In genomic region chr3:195034101-195034500, GRCh38 we compare ENCODE assay signal across 24 cellular contexts.
DNase-seq lines count a peak whose midpoint lies in the region; ATAC-seq, FAIRE-seq and TF ChIP-seq lines count a peak whose summit lies in the region.
"Had no signal": no experiment of that assay in that cellular context is flagged by ENCODE, and none has a peak within 500 bp of the region (broad histone marks: within the 10 kb centered on the region; RNA-seq: fewer than 3 reads in every experiment).

No MANE protein-coding gene starts in this region.

- H3K14ac ChIP-seq in trophoblast cell (ENCODE audit: low read length), result no peak overlapping the region

- H2BK5ac ChIP-seq in trophoblast cell (ENCODE audit: low read depth, low read length, poor library complexity), result no peak overlapping the region

- TF ChIP-seq POLR2A in HCT116 (IDR thresholded peaks at IDR 0.05; ENCODE audit: borderline replicate concordance, extremely low read depth, insufficient read depth, insufficient read length) (no peak), endothelial cell of umbilical vein (IDR thresholded peaks at IDR 0.05; ENCODE audit: low read depth, low read length) (no peak)

- DNase-seq in HCT116 (ENCODE audit: low read depth, low spot score), result no peak
- no peak for DNase-seq in endothelial cell of umbilical vein (ENCODE audit: low read depth, low spot score)
- DNase-seq in trophoblast cell, result no peak
- no peak for DNase-seq in NCI-H2081 (lab: John Stamatoyannopoulos, UW)
- no peak for DNase-seq in NCI-H2029 treated with DMSO at 0.1 percent for 48 hours (lab: John Stamatoyannopoulos, UW)
- no peak for DNase-seq in DMS 273 treated with DMSO at 0.1 percent for 48 hours (lab: John Stamatoyannopoulos, UW)
- DNase-seq: activated CD4-positive, alpha-beta T cell treated with anti-CD3 and anti-CD28 coated beads for 4 hours; activated CD8-positive, alpha-beta T cell treated with anti-CD3 and anti-CD28 coated beads, Interleukin-2, amount 10 ng/mL, durations not matched to agents 7 days and 5 days; activated naive CD4-positive, alpha-beta T cell treated with anti-CD3 and anti-CD28 coated beads for 36 hours; dorsolateral prefrontal cortex; foreskin melanocyte; GOT3; heart left ventricle; KG1; NCI-H1105; NCI-H2029; NCI-H2227 treated with DMSO at 0.1 percent for 48 hours; nephron progenitor cell; SHP77 treated with DMSO at 0.1 percent for 48 hours had no signal

- intact Hi-C loops in HCT116 (cut with micrococcal nuclease), result no loop called here
- intact Hi-C loops in endothelial cell of umbilical vein (cut with micrococcal nuclease), result no loop called here

- no peak overlapping the region for H2BK120ac ChIP-seq in trophoblast cell (ENCODE audit: insufficient read depth, low read length, poor library complexity)

- WGBS in trophoblast cell (ENCODE audit: extremely low coverage, insufficient coverage, insufficient read length), result no CpG with 5 or more reads among the region's 9 CpGs

- H3K23ac ChIP-seq in trophoblast cell (ENCODE audit: low read length), result no peak overlapping the region

- peaks cover 10% of the 10 kb centered on the region for H3K79me1 ChIP-seq in trophoblast cell (ENCODE audit: low read length)

- FAIRE-seq in endothelial cell of umbilical vein (lab: Jason Lieb, UNC), result no peak
- FAIRE-seq: endometrium, HTR-8/SVneo had no signal

- H3K9me3 ChIP-seq in HCT116 (ENCODE audit: control insufficient read depth in 1 of 2, insufficient read depth in 1 of 2, low read depth in 1 of 2, low read length in 2 of 2), result no peaks in the 10 kb centered on the region
- H3K9me3 ChIP-seq in endothelial cell of umbilical vein (replicated peaks; ENCODE audit: control insufficient read depth, insufficient read depth, low read length), result no peaks in the 10 kb centered on the region
- H3K9me3 ChIP-seq in trophoblast cell (ENCODE audit: insufficient read depth, low read depth, low read length), result no peaks in the 10 kb centered on the region

- H3K27me3 ChIP-seq in HCT116 (ENCODE audit: insufficient read depth, low read length) (peaks cover 11% of the 10 kb centered on the region; the same call in 1 of the 2 replicates), endothelial cell of umbilical vein (ENCODE audit: control insufficient read depth in 2 of 2, insufficient read depth in 2 of 2, low read length in 2 of 2) (no peaks in the 10 kb centered on the region), trophoblast cell (ENCODE audit: insufficient read depth, low read length) (no peaks in the 10 kb centered on the region)
- H3K27me3 ChIP-seq: dorsolateral prefrontal cortex, heart left ventricle had no signal

- H3K4me1 ChIP-seq in HCT116 (ENCODE audit: control insufficient read depth in 1 of 2, insufficient read depth in 2 of 2, low read length in 2 of 2) (peaks cover 10 to 17% of the 10 kb centered on the region in 2 experiments), endothelial cell of umbilical vein (ENCODE audit: control insufficient read depth, extremely low read depth, insufficient read depth, low read length) (peaks cover 52% of the 10 kb centered on the region), trophoblast cell (ENCODE audit: control insufficient read depth in 1 of 2, insufficient read depth in 2 of 2, low read length in 2 of 2) (peaks cover 30% of the 10 kb centered on the region in 2 experiments)

- no peaks in the 10 kb centered on the region for H4K20me1 ChIP-seq in HCT116 (ENCODE audit: insufficient read depth)
- no peaks in the 10 kb centered on the region for H4K20me1 ChIP-seq in endothelial cell of umbilical vein (replicated peaks; ENCODE audit: control insufficient read depth, extremely low read depth, insufficient read depth, low read length)

- H3K18ac ChIP-seq in trophoblast cell (ENCODE audit: low read length), result no peak overlapping the region

- H3K9ac ChIP-seq in HCT116 (ENCODE audit: low read length) (no peak overlapping the region), endothelial cell of umbilical vein (replicated peaks; ENCODE audit: extremely low read depth, insufficient read depth, low read length) (no peak overlapping the region), trophoblast cell (ENCODE audit: low read length) (no peak overlapping the region)

- no peak overlapping the region for H4K12ac ChIP-seq in trophoblast cell (ENCODE audit: low read depth, low read length)

- ATAC-seq in HCT116, result no peak
- ATAC-seq: activated CD8-positive, alpha-beta T cell treated with anti-CD3 and anti-CD28 coated beads, Interleukin-2, amount 10 ng/mL, durations not matched to agents 7 days and 5 days; heart left ventricle had no signal

- TF ChIP-seq RAD21 in HCT116 (IDR thresholded peaks at IDR 0.05; ENCODE audit: low read depth), result no peak

- H3K4me3 ChIP-seq in HCT116 (replicated peaks in 1 of 2; ENCODE audit: low read depth in 1 of 2, low read length in 2 of 2) (no peak overlapping the region), endothelial cell of umbilical vein (replicated peaks in 1 of 3; ENCODE audit: insufficient read depth in 1 of 3, low read depth in 1 of 3, low read length in 3 of 3) (no peak overlapping the region), trophoblast cell (ENCODE audit: low read depth, low read length) (no peak overlapping the region)
- H3K4me3 ChIP-seq: dorsolateral prefrontal cortex, heart left ventricle, lung, skin epidermis had no signal

- peak overlapping the region; percentile 32 for H2BK12ac ChIP-seq in trophoblast cell (ENCODE audit: low read length)

- H3K27ac ChIP-seq in C4-2B, result peak overlapping the region; percentile 14; the same call in 1 of the 2 replicates
- no peak overlapping the region for H3K27ac ChIP-seq in HCT116 (ENCODE audit: low read depth, low read length)
- peak overlapping the region; percentile 99 for H3K27ac ChIP-seq in endothelial cell of umbilical vein (ENCODE audit: insufficient read depth, low read depth, low read length)
- no peak overlapping the region for H3K27ac ChIP-seq in trophoblast cell (ENCODE audit: low read depth, low read length)
- H3K27ac ChIP-seq: dorsolateral prefrontal cortex, heart left ventricle, skin epidermis had no signal

- POLR2A ChIA-PET in HCT116 (lab: Charles Lee) (no interaction called here), endothelial cell of umbilical vein (lab: Charles Lee) (no interaction called here)

- no peak overlapping the region for H3K4ac ChIP-seq in trophoblast cell (ENCODE audit: low read depth, low read length)

- H4K91ac ChIP-seq in trophoblast cell (ENCODE audit: low read depth, low read length), result peak overlapping the region; percentile 32

- H2AK5ac ChIP-seq in trophoblast cell (ENCODE audit: low read length), result no peak overlapping the region

- TF ChIP-seq CTCF in C4-2B (conservative IDR thresholded peaks at IDR 0.05) (no peak), HCT116 (IDR thresholded peaks at IDR 0.05 in 2 of 3, conservative IDR thresholded peaks at IDR 0.05 in 1 of 3; ENCODE audit: borderline replicate concordance in 1 of 3, insufficient read depth in 1 of 3, low read depth in 2 of 3, low read length in 2 of 3) (no peak), endothelial cell of umbilical vein (IDR thresholded peaks at IDR 0.05; ENCODE audit: extremely low read depth in 1 of 2, insufficient read depth in 1 of 2, low read depth in 1 of 2, low read length in 2 of 2) (no peak)

- RAD21 ChIA-PET in HCT116 (lab: Charles Lee; ENCODE audit: low non-redundant PET in 1 of 2, low total read pairs in 2 of 2, uncharacterized antibody in 2 of 2, unreplicated experiment in 2 of 2), result no interaction called here

- H3K36me3 ChIP-seq in HCT116 (ENCODE audit: control insufficient read depth in 1 of 2, insufficient read depth in 2 of 2, low read length in 2 of 2) (no peaks in the 10 kb centered on the region), endothelial cell of umbilical vein (ENCODE audit: control insufficient read depth in 2 of 2, extremely low read depth in 1 of 2, insufficient read depth in 2 of 2, low read length in 2 of 2) (no peaks in the 10 kb centered on the region), trophoblast cell (ENCODE audit: control insufficient read depth in 1 of 2, insufficient read depth in 2 of 2, low read length in 2 of 2) (no peaks in the 10 kb centered on the region)
- H3K36me3 ChIP-seq: heart left ventricle had no signal

- BruUV-seq in HCT116 (replicated peaks; lab: Mats Ljungman, UMichigan), result no TSS peak
- BruUV-seq in endothelial cell of umbilical vein (replicated peaks; lab: Mats Ljungman, UMichigan), result no TSS peak

- no peaks in the 10 kb centered on the region for H3K9me2 ChIP-seq in HCT116 (ENCODE audit: insufficient read depth)

- dilution Hi-C loops in endothelial cell of umbilical vein (cut with MboI; ENCODE audit: extremely low pct_ligation_motif_present, low sequenced_read_pairs), result no loop called here

- H3K79me2 ChIP-seq in HCT116 (ENCODE audit: insufficient read depth, low read length) (no peaks in the 10 kb centered on the region), endothelial cell of umbilical vein (ENCODE audit: control insufficient read depth, insufficient read depth, low read length) (no peaks in the 10 kb centered on the region), trophoblast cell (ENCODE audit: control insufficient read depth, insufficient read depth, low read length, poor library complexity) (no peaks in the 10 kb centered on the region)

- no peak overlapping the region for H2AFZ ChIP-seq in HCT116 (ENCODE audit: low read depth, low read length, poor library complexity, severe bottlenecking)
- no peak overlapping the region for H2AFZ ChIP-seq in endothelial cell of umbilical vein (ENCODE audit: low read depth, low read length)
- H2AFZ ChIP-seq in trophoblast cell (ENCODE audit: insufficient read depth, low read length, poor library complexity), result no peak overlapping the region

- H3K4me2 ChIP-seq in HCT116 (ENCODE audit: low read length) (peak overlapping the region; percentile 50), endothelial cell of umbilical vein (ENCODE audit: insufficient read depth, low read length) (no peak overlapping the region), trophoblast cell (ENCODE audit: low read length) (no peak overlapping the region)

- H4K8ac ChIP-seq in trophoblast cell (ENCODE audit: low read depth, low read length), result no peak overlapping the region

- H3K9me1 ChIP-seq in endothelial cell of umbilical vein (replicated peaks; ENCODE audit: control insufficient read depth, extremely low read depth, insufficient read depth, low read length), result no peaks in the 10 kb centered on the region

- CTCF ChIA-PET in HCT116 (lab: Charles Lee) (interaction anchor here (1.0 to 3.0 kb wide), 2 partner anchors 351 to 362 kb away, joined by 3 to 9 read pairs; partner anchors contain the start of gene LSG1), endothelial cell of umbilical vein (lab: Charles Lee) (interaction anchor here (0.6 to 1.2 kb wide), 3 partner anchors 15 to 103 kb away, joined by 3 read pairs; no protein-coding TSS in a partner anchor)

TF ChIP-seq in HCT116, 20 proteins besides CTCF, POLR2A, EP300 and RAD21 (continues in another document):
- TF ChIP-seq SRF (IDR thresholded peaks at IDR 0.05; ENCODE audit: low read depth) (no peak), SIN3A (IDR thresholded peaks at IDR 0.05; ENCODE audit: low read depth) (no peak), ELF1 (IDR thresholded peaks at IDR 0.05; ENCODE audit: borderline replicate concordance, low read depth) (no peak)

TF ChIP-seq in endothelial cell of umbilical vein, 7 proteins besides CTCF, POLR2A, EP300 and RAD21 (continues in another document):
- TF ChIP-seq MAX (IDR thresholded peaks at IDR 0.05; ENCODE audit: insufficient read depth, insufficient read length), result no peak

Comparison
In these comparisons a context has a peak if more than half of its experiments do, and no peak if none do; other contexts are left out.
1. H3K27ac ChIP-seq: peak in C4-2B (single experiment) and endothelial cell of umbilical vein (single experiment); none in HCT116 (single experiment) and trophoblast cell (single experiment).